In the genomic region with DNA sequence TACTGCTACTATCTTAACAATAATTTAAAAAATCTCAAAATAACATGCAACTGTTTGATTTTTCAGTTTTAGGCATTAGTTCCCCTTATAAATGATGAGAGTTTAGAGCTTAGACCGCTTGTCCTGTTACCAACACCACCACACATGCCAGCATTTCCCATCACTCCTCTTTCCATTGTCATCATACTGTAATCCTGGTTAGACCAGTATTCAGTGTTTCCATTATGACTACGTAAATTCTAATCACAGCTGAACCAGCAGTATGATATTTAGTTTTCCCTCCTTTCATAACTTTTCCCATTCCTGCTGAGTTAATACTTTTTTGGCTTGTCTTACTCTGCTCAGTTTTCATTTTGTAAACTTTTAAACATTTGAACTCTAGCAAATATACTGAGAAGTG, we compare ENCODE assay signal across 24 cellular contexts.
"Had no signal": no experiment of that assay in that cellular context is flagged by ENCODE, and none has a peak within 500 bp of the region (broad histone marks: within the 10 kb centered on the region; RNA-seq: fewer than 3 reads in every experiment).

No MANE protein-coding gene starts in this region.

- H3K4me3 ChIP-seq: lung, ovary, psoas muscle, sigmoid colon, testis, tibial artery, upper lobe of left lung had no signal

- H3K27me3 Mint-ChIP-seq: stimulated activated memory B cell treated with anti-CD40 and anti-IgM and Interleukin-4, amounts not matched to agents 10 μg/mL and 1 μg/mL and 100 μg/mL, for 72 hours had no signal

- H3K27ac Mint-ChIP-seq: memory B cell; stimulated activated memory B cell treated with anti-CD40 and anti-IgM and Interleukin-4, amounts not matched to agents 10 μg/mL and 1 μg/mL and 100 μg/mL, for 72 hours had no signal

- H3K4me1 ChIP-seq: sigmoid colon, testis, upper lobe of left lung had no signal

- DNase-seq: cortex of kidney; effector memory CD8-positive, alpha-beta T cell; erythroblast; foreskin melanocyte; glutamatergic neuron; hypothalamus; kidney; natural killer cell; occipital lobe; ovary; psoas muscle; right cardiac atrium; sigmoid colon; stimulated activated CD4-positive, alpha-beta T cell treated with anti-CD3 and anti-CD28 coated beads, Interleukin-2, amount 100 ng/mL, for 24 hours; stimulated activated CD4-positive, alpha-beta T cell treated with anti-CD3 and anti-CD28 coated beads, Interleukin-4, amount 100 ng/mL, for 24 hours; stimulated activated naive CD8-positive, alpha-beta T cell treated with anti-CD3 and anti-CD28 coated beads, Interleukin-15, Interleukin-2, amounts not matched to agents 100 U/mL and 50 U/mL, for 24 hours; substantia nigra; testis; tibial artery; upper lobe of left lung had no signal

- H3K27ac ChIP-seq: ovary, psoas muscle, sigmoid colon, testis, tibial artery, upper lobe of left lung had no signal

- H3K36me3 ChIP-seq: ovary had no signal

- H3K27me3 ChIP-seq: ovary, sigmoid colon, testis, upper lobe of left lung had no signal

- H3K4me3 Mint-ChIP-seq: effector memory CD8-positive, alpha-beta T cell; memory B cell; natural killer cell; stimulated activated memory B cell treated with anti-CD40 and anti-IgM and Interleukin-4, amounts not matched to agents 10 μg/mL and 1 μg/mL and 100 μg/mL, for 72 hours had no signal

- H3K9me3 ChIP-seq: ovary, psoas muscle, sigmoid colon, testis, tibial artery, upper lobe of left lung had no signal

- ATAC-seq: effector memory CD8-positive, alpha-beta T cell; left lobe of liver; natural killer cell; right cardiac atrium; stimulated activated memory B cell treated with anti-CD40 and anti-IgM and Interleukin-4, amounts not matched to agents 10 μg/mL and 1 μg/mL and 100 μg/mL, for 72 hours; stimulated activated naive CD8-positive, alpha-beta T cell treated with anti-CD3 and anti-CD28 coated beads, Interleukin-15, Interleukin-2, amounts not matched to agents 100 U/mL and 50 U/mL, for 24 hours had no signal

- H3K9me3 Mint-ChIP-seq: effector memory CD8-positive, alpha-beta T cell; natural killer cell; stimulated activated memory B cell treated with anti-CD40 and anti-IgM and Interleukin-4, amounts not matched to agents 10 μg/mL and 1 μg/mL and 100 μg/mL, for 72 hours had no signal
